1 cellular context compared by ENCODE assay signal in the genomic region with DNA sequence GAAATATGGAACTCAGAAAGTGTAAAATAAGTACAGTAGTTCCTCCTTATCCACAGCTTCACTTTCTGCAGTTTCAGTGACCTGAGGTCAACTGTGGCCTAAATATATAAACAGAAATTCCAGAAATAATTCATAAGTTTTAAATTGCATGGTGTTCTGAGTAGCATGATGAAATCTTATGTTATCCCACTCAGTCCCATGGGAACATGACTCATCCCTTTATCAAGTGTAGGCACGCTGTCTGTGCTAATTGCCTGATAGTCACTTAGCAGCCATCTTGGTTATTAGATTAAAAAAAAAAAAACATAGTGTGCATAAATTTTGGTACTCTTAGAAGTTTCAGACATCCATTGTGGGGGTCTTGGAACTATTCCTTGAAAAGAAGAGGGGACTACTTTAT.
TF ChIP-seq lines count a peak whose summit lies in the region.

No MANE protein-coding gene starts in this region.

TF ChIP-seq in K562, 482 proteins besides CTCF, POLR2A, EP300 and RAD21 (continued from another document):
- TF ChIP-seq ERF (CRISPR knock-in tag; IDR thresholded peaks at IDR 0.05), result no peak
- TF ChIP-seq, protein P1, sequence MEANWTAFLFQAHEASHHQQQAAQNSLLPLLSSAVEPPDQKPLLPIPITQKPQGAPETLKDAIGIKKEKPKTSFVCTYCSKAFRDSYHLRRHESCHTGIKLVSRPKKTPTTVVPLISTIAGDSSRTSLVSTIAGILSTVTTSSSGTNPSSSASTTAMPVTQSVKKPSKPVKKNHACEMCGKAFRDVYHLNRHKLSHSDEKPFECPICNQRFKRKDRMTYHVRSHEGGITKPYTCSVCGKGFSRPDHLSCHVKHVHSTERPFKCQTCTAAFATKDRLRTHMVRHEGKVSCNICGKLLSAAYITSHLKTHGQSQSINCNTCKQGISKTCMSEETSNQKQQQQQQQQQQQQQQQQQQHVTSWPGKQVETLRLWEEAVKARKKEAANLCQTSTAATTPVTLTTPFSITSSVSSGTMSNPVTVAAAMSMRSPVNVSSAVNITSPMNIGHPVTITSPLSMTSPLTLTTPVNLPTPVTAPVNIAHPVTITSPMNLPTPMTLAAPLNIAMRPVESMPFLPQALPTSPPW (CRISPR knock-in tag; IDR thresholded peaks at IDR 0.05), result no peak
